ENCODE assay signal across 9 cellular contexts in the genomic region with DNA sequence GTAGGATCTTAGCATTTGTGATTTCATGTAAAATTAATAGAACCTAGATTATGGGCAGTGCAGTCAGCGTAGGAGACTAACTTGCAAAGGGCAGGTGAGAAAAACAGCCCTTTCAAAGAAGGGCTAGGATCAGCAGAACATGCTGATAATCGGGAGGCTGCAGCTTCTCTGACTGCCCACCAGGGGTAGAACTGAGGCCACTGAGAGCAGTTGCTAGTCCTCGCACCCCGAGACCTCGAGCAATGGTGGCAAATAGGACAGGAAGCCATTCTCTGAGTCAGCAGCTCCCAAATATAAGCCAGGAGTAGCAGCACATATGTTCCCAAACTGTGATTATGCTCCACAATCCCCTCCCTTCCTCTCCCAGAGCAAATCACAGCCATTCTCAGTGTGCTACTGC.
DNase-seq lines count a peak whose midpoint lies in the region; ATAC-seq and TF ChIP-seq lines count a peak whose summit lies in the region.
"Had no signal": no experiment of that assay in that cellular context is flagged by ENCODE, and none has a peak within 500 bp of the region (broad histone marks: within the 10 kb centered on the region; RNA-seq: fewer than 3 reads in every experiment).

No MANE protein-coding gene starts in this region.

- no peak overlapping the region for H4K8ac ChIP-seq in trophoblast cell (ENCODE audit: low read depth, low read length)

- no peak overlapping the region for H2BK120ac ChIP-seq in trophoblast cell (ENCODE audit: insufficient read depth, low read length, poor library complexity)

- no peak overlapping the region for H3K9ac ChIP-seq in Loucy (ENCODE audit: low read depth, low read length, poor library complexity, severe bottlenecking)
- no peak overlapping the region for H3K9ac ChIP-seq in trophoblast cell (ENCODE audit: low read length)
- H3K9ac ChIP-seq in colonic mucosa (ENCODE audit: low read depth in 2 of 2, low read length in 2 of 2): no peak overlapping the region

- H3K9me3 ChIP-seq in Loucy (ENCODE audit: insufficient read depth, low read depth, low read length): no peaks in the 10 kb centered on the region
- no peaks in the 10 kb centered on the region for H3K9me3 ChIP-seq in trophoblast cell (ENCODE audit: insufficient read depth, low read depth, low read length)
- H3K9me3 ChIP-seq in colonic mucosa: no peaks in the 10 kb centered on the region

- H4K12ac ChIP-seq in trophoblast cell (ENCODE audit: low read depth, low read length): no peak overlapping the region

- H2AK5ac ChIP-seq in trophoblast cell (ENCODE audit: low read length): no peak overlapping the region

- peak; percentile 48 for TF ChIP-seq CTCF in Loucy (conservative IDR thresholded peaks at IDR 0.05; ENCODE audit: low read length)
- no peak for TF ChIP-seq CTCF in colonic mucosa (IDR thresholded peaks at IDR 0.05)

- H3K36me3 ChIP-seq in Loucy (ENCODE audit: insufficient read depth, low read length) (no peaks in the 10 kb centered on the region), trophoblast cell (ENCODE audit: control insufficient read depth in 1 of 2, insufficient read depth in 2 of 2, low read length in 2 of 2) (no peaks in the 10 kb centered on the region), colonic mucosa (no peaks in the 10 kb centered on the region)

- no peak overlapping the region for H2AFZ ChIP-seq in Loucy (ENCODE audit: low read length)
- H2AFZ ChIP-seq in trophoblast cell (ENCODE audit: insufficient read depth, low read length, poor library complexity): no peak overlapping the region

- DNase-seq in DMS153 (lab: John Stamatoyannopoulos, UW) (peak; percentile 26), DMS153 treated with DMSO at 0.1 percent for 48 hours (lab: John Stamatoyannopoulos, UW; ENCODE audit: unreplicated experiment) (no peak), cerebellar cortex (ENCODE audit: low spot score) (peak; percentile 5), trophoblast cell (no peak), colonic mucosa (no peak)
- no peak for DNase-seq in activated CD4-positive, alpha-beta T cell treated with anti-CD3 and anti-CD28 coated beads for 1 hour

- no peaks in the 10 kb centered on the region for H3K79me1 ChIP-seq in trophoblast cell (ENCODE audit: low read length)

- H2BK12ac ChIP-seq in trophoblast cell (ENCODE audit: low read length): no peak overlapping the region

- no peak overlapping the region for H3K14ac ChIP-seq in trophoblast cell (ENCODE audit: low read length)

- H3K4me3 ChIP-seq in Loucy (ENCODE audit: low read length, poor library complexity, severe bottlenecking) (no peak overlapping the region), trophoblast cell (ENCODE audit: low read depth, low read length) (no peak overlapping the region), colonic mucosa (no peak overlapping the region)
- H3K4me3 ChIP-seq: lung had no signal

- no CpG with 5 or more reads among the region's 5 CpGs for WGBS in trophoblast cell (ENCODE audit: extremely low coverage, insufficient coverage, insufficient read length)

- H3K4ac ChIP-seq in trophoblast cell (ENCODE audit: low read depth, low read length): peak overlapping the region; percentile 55

- peak overlapping the region; percentile 24 for H4K91ac ChIP-seq in trophoblast cell (ENCODE audit: low read depth, low read length)

- H3K18ac ChIP-seq in trophoblast cell (ENCODE audit: low read length): no peak overlapping the region

- intact Hi-C loops in colonic mucosa (cut with DNase I): no loop called here

- peak overlapping the region; percentile 73 for H2BK5ac ChIP-seq in trophoblast cell (ENCODE audit: low read depth, low read length, poor library complexity)

- H3K4me1 ChIP-seq in Loucy (ENCODE audit: insufficient read depth, low read length, poor library complexity, severe bottlenecking) (no peaks in the 10 kb centered on the region), trophoblast cell (ENCODE audit: control insufficient read depth in 1 of 2, insufficient read depth in 2 of 2, low read length in 2 of 2) (no peaks in the 10 kb centered on the region), colonic mucosa (no peaks in the 10 kb centered on the region)

- H3K4me2 ChIP-seq in Loucy (ENCODE audit: low read depth, low read length, poor library complexity, severe bottlenecking): no peak overlapping the region
- no peak overlapping the region for H3K4me2 ChIP-seq in trophoblast cell (ENCODE audit: low read length)

- H3K27ac ChIP-seq in trophoblast cell (ENCODE audit: low read depth, low read length): no peak overlapping the region
- no peak overlapping the region for H3K27ac ChIP-seq in colonic mucosa

- H3K27me3 ChIP-seq in Loucy (ENCODE audit: insufficient read depth, low read length, poor library complexity, severe bottlenecking) (no peaks in the 10 kb centered on the region), trophoblast cell (ENCODE audit: insufficient read depth, low read length) (no peaks in the 10 kb centered on the region), colonic mucosa (peaks cover 4% of the 10 kb centered on the region)

- no peaks in the 10 kb centered on the region for H4K20me1 ChIP-seq in Loucy (ENCODE audit: insufficient read depth, low read length, poor library complexity, severe bottlenecking)

- no peak overlapping the region for H3K23ac ChIP-seq in trophoblast cell (ENCODE audit: low read length)

- no peaks in the 10 kb centered on the region for H3F3A ChIP-seq in Loucy (ENCODE audit: low read depth)

- ATAC-seq in GM21529 (IDR thresholded peaks at IDR 0.05; ENCODE audit: unreplicated experiment): no peak

- H3K79me2 ChIP-seq in Loucy (ENCODE audit: insufficient read depth, low read length): no peaks in the 10 kb centered on the region
- H3K79me2 ChIP-seq in trophoblast cell (ENCODE audit: control insufficient read depth, insufficient read depth, low read length, poor library complexity): no peaks in the 10 kb centered on the region

- H3K9me2 ChIP-seq in Loucy (replicated peaks; ENCODE audit: low read depth, low read length): no peaks in the 10 kb centered on the region

Comparison
In these comparisons a context has a peak if more than half of its experiments do, and no peak if none do; other contexts are left out.
1. DNase-seq: peak in DMS153 (single experiment) and cerebellar cortex (single experiment); none in DMS153 treated with DMSO at 0.1 percent for 48 hours (single experiment), trophoblast cell (0 of 2), colonic mucosa (single experiment) and activated CD4-positive, alpha-beta T cell treated with anti-CD3 and anti-CD28 coated beads for 1 hour (single experiment).